18 cellular contexts compared by ENCODE assay signal in genomic region chr11:58222730-58223129, GRCh38. TPM values are rescaled to one million over a fixed set of nuclear protein-coding genes. Genes with fewer than 3 reads are reported as not detected.
A peak's percentile ranks its signal among the peaks of the same experiment; 100 is the strongest.
DNase-seq lines count a peak whose midpoint lies in the region; ATAC-seq and TF ChIP-seq lines count a peak whose summit lies in the region.
"Had no signal": no experiment of that assay in that cellular context is flagged by ENCODE, and none has a peak within 500 bp of the region (broad histone marks: within the 10 kb centered on the region; RNA-seq: fewer than 3 reads in every experiment).

No MANE protein-coding gene starts in this region.

- no peak overlapping the region for H3K56ac ChIP-seq in IMR-90 (ENCODE audit: extremely low read depth, insufficient read depth, low read length)

- no peak overlapping the region for H4K5ac ChIP-seq in IMR-90 (ENCODE audit: low read depth, low read length)

- no peak overlapping the region for H3K23ac ChIP-seq in IMR-90 (ENCODE audit: low read depth, low read length)

- H3K4me3 ChIP-seq in IMR-90 (ENCODE audit: insufficient read depth, low read depth, low read length) (no peak overlapping the region), fibroblast of villous mesenchyme (ENCODE audit: low read depth, low read length) (no peak overlapping the region), upper lobe of right lung (no peak overlapping the region), PC-9 (no peak overlapping the region)
- H3K4me3 ChIP-seq: SK-N-MC had no signal

- H3K36me3 ChIP-seq in IMR-90 (ENCODE audit: control insufficient read depth, insufficient read depth, low read length) (no peaks in the 10 kb centered on the region), upper lobe of right lung (no peaks in the 10 kb centered on the region), PC-9 (ENCODE audit: low read depth) (no peaks in the 10 kb centered on the region)
- H3K36me3 ChIP-seq: BE2C had no signal

- H4K91ac ChIP-seq in IMR-90 (ENCODE audit: insufficient read depth, low read depth, low read length) = no peak overlapping the region

- WGBS in IMR-90 (ENCODE audit: extremely low coverage in 2 of 2, insufficient read length in 1 of 2), 2 experiments = no CpG with 5 or more reads among the region's 7 CpGs

- dilution Hi-C loops in IMR-90 (cut with HindIII; ENCODE audit: low sequenced_read_pairs, unreplicated experiment) = no loop called here

- CTCF ChIA-PET in IMR-90 (lab: Yijun Ruan, JAX) (no interaction called here), PC-9 (lab: Charles Lee) (no interaction called here)

- H3K4me1 ChIP-seq in IMR-90 (ENCODE audit: control insufficient read depth, insufficient read depth, low read length) (no peaks in the 10 kb centered on the region), upper lobe of right lung (no peaks in the 10 kb centered on the region), PC-9 (replicated peaks; ENCODE audit: insufficient read depth) (no peaks in the 10 kb centered on the region)
- H3K4me1 ChIP-seq: BE2C had no signal

- no peak overlapping the region for H2BK20ac ChIP-seq in IMR-90 (ENCODE audit: low read depth, low read length)

- H3K4ac ChIP-seq in IMR-90 (ENCODE audit: low read depth, low read length) = no peak overlapping the region

- H3K9me3 ChIP-seq in IMR-90 (ENCODE audit: control insufficient read depth, insufficient read depth, low read length) (no peaks in the 10 kb centered on the region; the same call in 1 of the 2 replicates), upper lobe of right lung (no peaks in the 10 kb centered on the region), PC-9 (ENCODE audit: insufficient read depth, low read depth) (no peaks in the 10 kb centered on the region)
- H3K9me3 ChIP-seq: BE2C had no signal

- ATAC-seq in IMR-90 (ENCODE audit: low read depth) = peak; percentile 42
- no peak for ATAC-seq in upper lobe of right lung
- ATAC-seq in HG03342 (IDR thresholded peaks at IDR 0.05; ENCODE audit: unreplicated experiment) = no peak
- ATAC-seq in HG02840 (IDR thresholded peaks at IDR 0.05; ENCODE audit: low FRiP score, unreplicated experiment) = no peak
- ATAC-seq: T-cell had no signal

- no peak overlapping the region for H3K14ac ChIP-seq in IMR-90 (replicated peaks; ENCODE audit: low read depth, low read length)

- TF ChIP-seq RAD21 in IMR-90 (IDR thresholded peaks at IDR 0.05; ENCODE audit: low read length) = no peak

- in situ Hi-C loops in IMR-90 (cut with MboI; ENCODE audit: low sequenced_read_pairs) = no loop called here

- no peaks in the 10 kb centered on the region for H3K79me2 ChIP-seq in PC-9 (ENCODE audit: low read depth)

- H3K9me2 ChIP-seq in PC-9 (ENCODE audit: insufficient read depth) = no peaks in the 10 kb centered on the region

- H2AFZ ChIP-seq in IMR-90 (replicated peaks; ENCODE audit: low read length, poor library complexity) (no peak overlapping the region), PC-9 (no peak overlapping the region)

- H3K4me2 ChIP-seq in IMR-90 (ENCODE audit: low read depth, low read length) = no peak overlapping the region
- H3K4me2 ChIP-seq in PC-9 = no peak overlapping the region

- H2AK5ac ChIP-seq in IMR-90 (ENCODE audit: low read depth, low read length) = no peak overlapping the region

- no peak overlapping the region for H2BK5ac ChIP-seq in IMR-90 (ENCODE audit: low read depth, low read length, poor library complexity, severe bottlenecking)

- no peak overlapping the region for H3K27ac ChIP-seq in IMR-90 (ENCODE audit: insufficient read depth, low read length)
- no peak overlapping the region for H3K27ac ChIP-seq in upper lobe of right lung
- H3K27ac ChIP-seq in PC-9 = no peak overlapping the region
- H3K27ac ChIP-seq: SK-N-MC had no signal

- H4K8ac ChIP-seq in IMR-90 (ENCODE audit: low read depth in 2 of 2, low read length in 2 of 2) = no peak overlapping the region

- H3K79me1 ChIP-seq in IMR-90 (ENCODE audit: low read depth in 1 of 2, low read length in 2 of 2) = no peaks in the 10 kb centered on the region

- DNase-seq in IMR-90 (peak; percentile 41), RPMI7951 (ENCODE audit: low read depth) (peak; percentile 57), fibroblast of villous mesenchyme (ENCODE audit: low read depth) (peak; percentile 1), upper lobe of right lung (no peak), PC-9 (no peak)
- DNase-seq: BE2C; Calu3; CD4-positive, alpha-beta T cell; H9; NCI-H1105 treated with DMSO at 0.1 percent for 48 hours; NCI-H187; NCI-H345; NCI-H748 treated with DMSO at 0.1 percent for 48 hours; T-cell had no signal

- H3K9me1 ChIP-seq in IMR-90 (ENCODE audit: insufficient read depth, low read length) = no peaks in the 10 kb centered on the region

- H2AK9ac ChIP-seq in IMR-90 (replicated peaks; ENCODE audit: low read depth, low read length, poor library complexity) = no peak overlapping the region

- H2BK15ac ChIP-seq in IMR-90 (ENCODE audit: low read depth, low read length) = no peak overlapping the region

- H3K9ac ChIP-seq in IMR-90 (ENCODE audit: low read depth, low read length) = no peak overlapping the region

- no peaks in the 10 kb centered on the region for H3F3A ChIP-seq in PC-9 (ENCODE audit: insufficient read depth, low read depth)

- BruUV-seq in IMR-90 (replicated peaks; lab: Mats Ljungman, UMichigan) = no TSS peak
- no TSS peak for BruUV-seq in PC-9 (replicated peaks; lab: Mats Ljungman, UMichigan)

- TF ChIP-seq CTCF in IMR-90 (conservative IDR thresholded peaks at IDR 0.05; ENCODE audit: low read depth, low read length) (no peak), fibroblast of villous mesenchyme (IDR thresholded peaks at IDR 0.05; ENCODE audit: insufficient read depth, low read depth, low read length) (no peak), upper lobe of right lung (IDR thresholded peaks at IDR 0.05) (no peak), PC-9 (conservative IDR thresholded peaks at IDR 0.05) (no peak)

- no peak for TF ChIP-seq POLR2A in IMR-90 (IDR thresholded peaks at IDR 0.05; ENCODE audit: low read depth, low read length)

- H4K20me1 ChIP-seq in IMR-90 (ENCODE audit: insufficient read depth, low read length) (no peaks in the 10 kb centered on the region), PC-9 (ENCODE audit: insufficient read depth) (no peaks in the 10 kb centered on the region)

- intact Hi-C loops in IMR-90 (cut with micrococcal nuclease) (no loop called here), upper lobe of right lung (cut with DNase I) (no loop called here), PC-9 (cut with micrococcal nuclease; ENCODE audit: unreplicated experiment) (no loop called here)

- no peak overlapping the region for H3K18ac ChIP-seq in IMR-90 (ENCODE audit: low read depth, low read length)

- H3K27me3 ChIP-seq in IMR-90 (ENCODE audit: control insufficient read depth, insufficient read depth, low read length) (no peaks in the 10 kb centered on the region), upper lobe of right lung (no peaks in the 10 kb centered on the region), PC-9 (ENCODE audit: insufficient read depth, low read depth) (no peaks in the 10 kb centered on the region)
- H3K27me3 ChIP-seq: BE2C had no signal

- no peak overlapping the region for H2BK120ac ChIP-seq in IMR-90 (ENCODE audit: low read depth, low read length)

- POLR2A ChIA-PET in IMR-90 (lab: Charles Lee; ENCODE audit: unreplicated experiment) (no interaction called here), PC-9 (lab: Charles Lee; ENCODE audit: unreplicated experiment) (no interaction called here)

TF ChIP-seq in IMR-90, 13 proteins besides CTCF, POLR2A, EP300 and RAD21 (continues in another document):
- TF ChIP-seq MAZ (IDR thresholded peaks at IDR 0.05; ENCODE audit: borderline replicate concordance, low read depth, low read length) (no peak), CHD1 (IDR thresholded peaks at IDR 0.05; ENCODE audit: low read depth, low read length) (no peak), RFX5 (IDR thresholded peaks at IDR 0.05; ENCODE audit: low read depth, low read length) (no peak), NFE2L2 (IDR thresholded peaks at IDR 0.05; ENCODE audit: low read depth, low read length) (no peak)

RNA-seq across cellular contexts. Expression of gene OR10Q1, which starts 6.0 kb away (rescaled TPM):
- not detected in 2 replicates for total RNA-seq in IMR-90 (2012; rRNA removed)
- polyA plus RNA-seq in IMR-90 (2012; rRNA removed) = 0.07 TPM in 1 of 2 replicates, not detected in the other
- 0.20 TPM in 1 of 2 replicates, not detected in the other for polyA plus RNA-seq in IMR-90 (2012; cell fraction: cytosol; rRNA removed)
- polyA plus RNA-seq in IMR-90 (2012; cell fraction: nucleus; rRNA removed; ENCODE audit: low replicate concordance) = 1.8 and 1.9 TPM in 2 replicates
- total RNA-seq in RPMI7951 (2014; rRNA removed; shearing (Covaris generic)) = not detected in 2 replicates
- not detected in 2 replicates for total RNA-seq in fibroblast of villous mesenchyme
- not detected for total RNA-seq in upper lobe of right lung
- not detected in 2 replicates for total RNA-seq in PC-9 (2021)
- total RNA-seq: Calu3; CD4-positive, alpha-beta T cell; G401; H9; T-cell had no signal

RNA-seq across cellular contexts. Expression of gene OR1S1, which starts 10.2 kb away (rescaled TPM):
- total RNA-seq in IMR-90 (2012; rRNA removed) (not detected in 2 replicates), fibroblast of villous mesenchyme (not detected in 2 replicates), upper lobe of right lung (not detected), PC-9 (2021) (not detected in 2 replicates)
- not detected in 2 replicates for polyA plus RNA-seq in IMR-90 (2012; rRNA removed)
- not detected in 2 replicates for polyA plus RNA-seq in IMR-90 (2012; cell fraction: cytosol; rRNA removed)
- not detected in 2 replicates for polyA plus RNA-seq in IMR-90 (2012; cell fraction: nucleus; rRNA removed; ENCODE audit: low replicate concordance)
- total RNA-seq in RPMI7951 (2014; rRNA removed; shearing (Covaris generic)) = not detected in 2 replicates
- total RNA-seq: Calu3; CD4-positive, alpha-beta T cell; G401; H9; T-cell had no signal

RNA-seq across cellular contexts. Expression of gene OR1S2, which starts 18.8 kb away (rescaled TPM):
- total RNA-seq in IMR-90 (2012; rRNA removed) = not detected in 2 replicates
- not detected in 2 replicates for polyA plus RNA-seq in IMR-90 (2012; rRNA removed)
- not detected in 2 replicates for polyA plus RNA-seq in IMR-90 (2012; cell fraction: cytosol; rRNA removed)
- polyA plus RNA-seq in IMR-90 (2012; cell fraction: nucleus; rRNA removed; ENCODE audit: low replicate concordance) = not detected in 2 replicates
- not detected in 2 replicates for total RNA-seq in RPMI7951 (2014; rRNA removed; shearing (Covaris generic))
- not detected in 2 replicates for total RNA-seq in fibroblast of villous mesenchyme
- not detected for total RNA-seq in upper lobe of right lung
- not detected in 2 replicates for total RNA-seq in PC-9 (2021)
- total RNA-seq: Calu3; CD4-positive, alpha-beta T cell; G401; H9; T-cell had no signal

RNA-seq across cellular contexts. Expression of gene OR9Q2, which starts 33.9 kb away (rescaled TPM):
- not detected in 2 replicates for total RNA-seq in IMR-90 (2012; rRNA removed)
- polyA plus RNA-seq in IMR-90 (2012; rRNA removed) = not detected in 2 replicates
- polyA plus RNA-seq in IMR-90 (2012; cell fraction: cytosol; rRNA removed) = not detected in 2 replicates
- polyA plus RNA-seq in IMR-90 (2012; cell fraction: nucleus; rRNA removed; ENCODE audit: low replicate concordance) = not detected in 2 replicates
- not detected in 2 replicates for total RNA-seq in RPMI7951 (2014; rRNA removed; shearing (Covaris generic))
- total RNA-seq in fibroblast of villous mesenchyme = not detected in 2 replicates
- total RNA-seq in upper lobe of right lung = not detected
- not detected in 2 replicates for total RNA-seq in PC-9 (2021)
- total RNA-seq: Calu3; CD4-positive, alpha-beta T cell; G401; H9; T-cell had no signal

RNA-seq across cellular contexts. Expression of gene OR10W1, which starts 45.3 kb away (rescaled TPM):
- total RNA-seq in IMR-90 (2012; rRNA removed) (not detected in 2 replicates), fibroblast of villous mesenchyme (under 0.01 TPM in 1 of 2 replicates, not detected in the other), upper lobe of right lung (not detected), PC-9 (2021) (not detected in 2 replicates)
- not detected in 2 replicates for polyA plus RNA-seq in IMR-90 (2012; rRNA removed)
- polyA plus RNA-seq in IMR-90 (2012; cell fraction: cytosol; rRNA removed) = not detected in 2 replicates
- 0.05 TPM in 1 of 2 replicates, not detected in the other for polyA plus RNA-seq in IMR-90 (2012; cell fraction: nucleus; rRNA removed; ENCODE audit: low replicate concordance)
- total RNA-seq in RPMI7951 (2014; rRNA removed; shearing (Covaris generic)) = not detected in 2 replicates
- total RNA-seq: Calu3; CD4-positive, alpha-beta T cell; G401; H9; T-cell had no signal

Comparison
In these comparisons a context has a peak if more than half of its experiments do, and no peak if none do; other contexts are left out.
1. DNase-seq: peak in IMR-90 (single experiment), RPMI7951 (single experiment) and fibroblast of villous mesenchyme (single experiment); none in upper lobe of right lung (single experiment) and PC-9 (0 of 2).